ENCODE assay signal across 13 cellular contexts in genomic region chr11:83801799-83802198, GRCh38.
A peak's percentile ranks its signal among the peaks of the same experiment; 100 is the strongest.
DNase-seq lines count a peak whose midpoint lies in the region; ATAC-seq, FAIRE-seq and TF ChIP-seq lines count a peak whose summit lies in the region.
"Had no signal": no experiment of that assay in that cellular context is flagged by ENCODE, and none has a peak within 500 bp of the region (broad histone marks: within the 10 kb centered on the region; RNA-seq: fewer than 3 reads in every experiment).

No MANE protein-coding gene starts in this region.

- no peaks in the 10 kb centered on the region for H3K4me1 Mint-ChIP-seq in neural progenitor cell
- H3K4me1 Mint-ChIP-seq: activated naive CD4-positive, alpha-beta T cell treated with anti-CD3 and anti-CD28 coated beads, Interleukin-2, amount 50 U/mL, for 24 hours had no signal

- peaks cover 3% of the 10 kb centered on the region for H3K9me1 ChIP-seq in K562 (ENCODE audit: control insufficient read depth, insufficient read depth, low read length)

- no peak for TF ChIP-seq RAD21 in K562 (CRISPR knock-in tag; conservative IDR thresholded peaks at IDR 0.05 in 1 of 2, IDR thresholded peaks at IDR 0.05 in 1 of 2)

- ATAC-seq in K562 (no peak), GM21576 (IDR thresholded peaks at IDR 0.05; ENCODE audit: unreplicated experiment) (no peak)
- ATAC-seq: pancreas had no signal

- H3K36me3 ChIP-seq in MM.1S (replicated peaks; ENCODE audit: insufficient read depth, low read length): no peaks in the 10 kb centered on the region
- no peaks in the 10 kb centered on the region for H3K36me3 ChIP-seq in K562 (ENCODE audit: control insufficient read depth, insufficient read depth, low read length)
- no peaks in the 10 kb centered on the region for H3K36me3 ChIP-seq in neural progenitor cell
- no peaks in the 10 kb centered on the region for H3K36me3 ChIP-seq in Peyer's patch
- H3K36me3 ChIP-seq: pancreas, thoracic aorta had no signal

- in situ Hi-C loops in K562 (cut with MboI): loop anchor here (10.0 to 25.0 kb wide), 3 partner anchors 714 to 1087 kb away; no protein-coding TSS in a partner anchor

- no peaks in the 10 kb centered on the region for H3K27me3 ChIP-seq in MM.1S (replicated peaks; ENCODE audit: insufficient read depth, low read length)
- H3K27me3 ChIP-seq in K562 (ENCODE audit: control insufficient read depth in 2 of 2, insufficient read depth in 2 of 2, low read length in 2 of 2): no peaks in the 10 kb centered on the region
- H3K27me3 ChIP-seq in neural progenitor cell: no peaks in the 10 kb centered on the region
- no peaks in the 10 kb centered on the region for H3K27me3 ChIP-seq in Peyer's patch
- H3K27me3 ChIP-seq: pancreas had no signal

- no peak overlapping the region for H3K4me3 Mint-ChIP-seq in neural progenitor cell
- H3K4me3 Mint-ChIP-seq: activated naive CD4-positive, alpha-beta T cell treated with anti-CD3 and anti-CD28 coated beads, Interleukin-2, amount 50 U/mL, for 24 hours had no signal

- TF ChIP-seq POLR2A in K562 (conservative IDR thresholded peaks at IDR 0.05) (no peak), Peyer's patch (IDR thresholded peaks at IDR 0.05) (no peak)

- H3K27me3 Mint-ChIP-seq in neural progenitor cell (ENCODE audit: insufficient read depth, low read depth): no peaks in the 10 kb centered on the region
- H3K27me3 Mint-ChIP-seq: activated naive CD4-positive, alpha-beta T cell treated with anti-CD3 and anti-CD28 coated beads, Interleukin-2, amount 50 U/mL, for 24 hours had no signal

- no peaks in the 10 kb centered on the region for H3K9me3 ChIP-seq in MM.1S (replicated peaks; ENCODE audit: insufficient read depth, low read length)
- no peaks in the 10 kb centered on the region for H3K9me3 ChIP-seq in K562 (replicated peaks; ENCODE audit: control insufficient read depth, insufficient read depth, low read depth, low read length)
- H3K9me3 ChIP-seq in neural progenitor cell (ENCODE audit: low read depth): no peaks in the 10 kb centered on the region
- no peaks in the 10 kb centered on the region for H3K9me3 ChIP-seq in Peyer's patch
- H3K9me3 ChIP-seq: pancreas, thoracic aorta had no signal

- H2AFZ ChIP-seq in MM.1S (ENCODE audit: low read length) (no peak overlapping the region), K562 (ENCODE audit: low read depth, low read length) (no peak overlapping the region), neural progenitor cell (replicated peaks) (no peak overlapping the region)

- peak; percentile 30 for TF ChIP-seq CTCF in GM12873 (IDR thresholded peaks at IDR 0.05; ENCODE audit: insufficient read depth, low read depth, low read length, missing control alignments)
- TF ChIP-seq CTCF in MM.1S (IDR thresholded peaks at IDR 0.05; ENCODE audit: low read length): peak; percentile 21
- 0 out of 6 replicates have a peak, but pooled peaks of 1 of the 3 experiments have one; percentile 13 for TF ChIP-seq CTCF in K562 (IDR thresholded peaks at IDR 0.05 in 2 of 3, conservative IDR thresholded peaks at IDR 0.05 in 1 of 3; ENCODE audit: insufficient read depth in 2 of 3, low read depth in 1 of 3, low read length in 3 of 3)
- TF ChIP-seq CTCF in neural progenitor cell (IDR thresholded peaks at IDR 0.05): peak; percentile 35
- TF ChIP-seq CTCF in Peyer's patch (IDR thresholded peaks at IDR 0.05): no peak

- intact Hi-C loops in K562 (cut with micrococcal nuclease): no loop called here

- no peaks in the 10 kb centered on the region for H3K9me3 Mint-ChIP-seq in neural progenitor cell
- H3K9me3 Mint-ChIP-seq: activated naive CD4-positive, alpha-beta T cell treated with anti-CD3 and anti-CD28 coated beads, Interleukin-2, amount 50 U/mL, for 24 hours had no signal

- DNase-seq in MM.1S (peak; percentile 30), K562 (ENCODE audit: extremely low read depth in 1 of 4, low spot score in 3 of 4) (no peak), neural progenitor cell (ENCODE audit: low spot score) (no peak), amygdala (lab: John Stamatoyannopoulos, UW) (no peak), Peyer's patch (no peak)
- DNase-seq: NCI-H1092 treated with DMSO at 0.1 percent for 48 hours; pancreas; stimulated activated CD4-positive, alpha-beta T cell treated with anti-CD3 and anti-CD28 coated beads, Interleukin-15, amount 100 ng/mL, for 24 hours had no signal

- no peak overlapping the region for H3K27ac Mint-ChIP-seq in neural progenitor cell
- H3K27ac Mint-ChIP-seq: activated naive CD4-positive, alpha-beta T cell treated with anti-CD3 and anti-CD28 coated beads, Interleukin-2, amount 50 U/mL, for 24 hours had no signal

- TF ChIP-seq EP300 in K562 (IDR thresholded peaks at IDR 0.05; ENCODE audit: low read length): no peak

- POLR2A ChIA-PET in K562 (lab: Yijun Ruan, JAX): no interaction called here

- BruUV-seq in K562 (replicated peaks; lab: Mats Ljungman, UMichigan): no TSS peak

- no peak for FAIRE-seq in K562 (lab: Jason Lieb, UNC)
- FAIRE-seq: colon, pancreas had no signal

- H3F3A ChIP-seq in MM.1S (ENCODE audit: insufficient read depth, low read length) (no peaks in the 10 kb centered on the region), neural progenitor cell (ENCODE audit: low read depth) (no peaks in the 10 kb centered on the region)

- H3K4me3 ChIP-seq in MM.1S (ENCODE audit: low read length): no peak overlapping the region
- no peak overlapping the region for H3K4me3 ChIP-seq in K562
- H3K4me3 ChIP-seq in neural progenitor cell: no peak overlapping the region
- H3K4me3 ChIP-seq in Peyer's patch: no peak overlapping the region
- H3K4me3 ChIP-seq: pancreas, thoracic aorta had no signal

- no peaks in the 10 kb centered on the region for H3K79me2 ChIP-seq in MM.1S (ENCODE audit: low read length)
- no peaks in the 10 kb centered on the region for H3K79me2 ChIP-seq in K562 (ENCODE audit: control insufficient read depth, insufficient read depth, low read length)
- no peaks in the 10 kb centered on the region for H3K79me2 ChIP-seq in neural progenitor cell (ENCODE audit: low read depth)

- H3K36me3 Mint-ChIP-seq in neural progenitor cell: no peaks in the 10 kb centered on the region
- H3K36me3 Mint-ChIP-seq: activated naive CD4-positive, alpha-beta T cell treated with anti-CD3 and anti-CD28 coated beads, Interleukin-2, amount 50 U/mL, for 24 hours had no signal

- H3K27ac ChIP-seq in MM.1S (ENCODE audit: low read length): no peak overlapping the region
- no peak overlapping the region for H3K27ac ChIP-seq in K562 (ENCODE audit: extremely low read depth, low read depth, low read length)
- no peak overlapping the region for H3K27ac ChIP-seq in neural progenitor cell
- no peak overlapping the region for H3K27ac ChIP-seq in Peyer's patch
- H3K27ac ChIP-seq: pancreas, thoracic aorta had no signal

- H3K9ac ChIP-seq in MM.1S (ENCODE audit: low read length): no peak overlapping the region
- no peak overlapping the region for H3K9ac ChIP-seq in K562 (ENCODE audit: insufficient read depth in 1 of 2, low read depth in 2 of 2, low read length in 2 of 2)
- no peak overlapping the region for H3K9ac ChIP-seq in neural progenitor cell

- CTCF ChIA-PET in K562 (lab: Yijun Ruan, JAX; ENCODE audit: low intra/inter-chr PET ratio): no interaction called here

- H3K4me2 ChIP-seq in MM.1S (ENCODE audit: low read depth, low read length) (no peak overlapping the region), K562 (ENCODE audit: insufficient read depth, low read length) (no peak overlapping the region), neural progenitor cell (no peak overlapping the region)

- WGBS in K562 (ENCODE audit: insufficient coverage, low coverage, missing lambda C conversion rate): 0% methylated on average over 1 of the region's 1 CpG

- H4K20me1 ChIP-seq in MM.1S (ENCODE audit: insufficient read depth, low read length) (no peaks in the 10 kb centered on the region), K562 (replicated peaks; ENCODE audit: control insufficient read depth, insufficient read depth, low read length) (no peaks in the 10 kb centered on the region), neural progenitor cell (ENCODE audit: low read depth) (no peaks in the 10 kb centered on the region)

- no peaks in the 10 kb centered on the region for H3K9me2 ChIP-seq in MM.1S (replicated peaks; ENCODE audit: insufficient read depth, low read length)

- H3K4me1 ChIP-seq in MM.1S (ENCODE audit: low read length): no peaks in the 10 kb centered on the region
- no peaks in the 10 kb centered on the region for H3K4me1 ChIP-seq in K562 (replicated peaks in 1 of 2; ENCODE audit: control insufficient read depth in 2 of 2, insufficient read depth in 2 of 2, low read length in 2 of 2)
- no peaks in the 10 kb centered on the region for H3K4me1 ChIP-seq in neural progenitor cell
- H3K4me1 ChIP-seq in Peyer's patch: no peaks in the 10 kb centered on the region
- H3K4me1 ChIP-seq: pancreas had no signal

TF ChIP-seq in K562, 482 proteins besides CTCF, POLR2A, EP300 and RAD21:
- peak; percentile 45 for TF ChIP-seq C11orf30 (IDR thresholded peaks at IDR 0.05; ENCODE audit: low read depth)
- no peak for TF ChIP-seq NKRF (IDR thresholded peaks at IDR 0.05; ENCODE audit: borderline replicate concordance)
- peak; percentile 55 for TF ChIP-seq ZNF316 (IDR thresholded peaks at IDR 0.05)
- TF ChIP-seq CEBPB (tag; IDR thresholded peaks at IDR 0.05): no peak
- peak; percentile 46 for TF ChIP-seq MAFG (tag; conservative IDR thresholded peaks at IDR 0.05)

Comparison
In these comparisons a context has a peak if more than half of its experiments do, and no peak if none do; other contexts are left out.
1. CTCF ChIP-seq: peak in GM12873 (single experiment), MM.1S (single experiment) and neural progenitor cell (single experiment); none in Peyer's patch (0 of 6).